1 cellular context compared by ENCODE assay signal in genomic region chr13:99051768-99052455, GRCh38.
TF ChIP-seq lines count a peak whose summit lies in the region.

No MANE protein-coding gene starts in this region.

TF ChIP-seq in IMR-90, 13 proteins besides CTCF, POLR2A, EP300 and RAD21:
- no peak for TF ChIP-seq BHLHE40 (IDR thresholded peaks at IDR 0.05; ENCODE audit: low read depth, low read length)
- no peak for TF ChIP-seq MAFK (IDR thresholded peaks at IDR 0.05; ENCODE audit: low read depth, low read length)
- TF ChIP-seq RCOR1 (IDR thresholded peaks at IDR 0.05; ENCODE audit: insufficient replicate concordance, low read length), result no peak
- no peak for TF ChIP-seq MAZ (IDR thresholded peaks at IDR 0.05; ENCODE audit: borderline replicate concordance, low read depth, low read length)
- no peak for TF ChIP-seq CHD1 (IDR thresholded peaks at IDR 0.05; ENCODE audit: low read depth, low read length)
- TF ChIP-seq MXI1 (IDR thresholded peaks at IDR 0.05; ENCODE audit: borderline replicate concordance, low read depth, low read length), result no peak
- no peak for TF ChIP-seq RFX5 (IDR thresholded peaks at IDR 0.05; ENCODE audit: low read depth, low read length)
- TF ChIP-seq USF2 (IDR thresholded peaks at IDR 0.05; ENCODE audit: low read depth, low read length), result no peak
- no peak for TF ChIP-seq FOS (IDR thresholded peaks at IDR 0.05; ENCODE audit: low read depth, low read length)
- no peak for TF ChIP-seq NFE2L2 (IDR thresholded peaks at IDR 0.05; ENCODE audit: low read depth, low read length)
- no peak for TF ChIP-seq SMC3 (IDR thresholded peaks at IDR 0.05; ENCODE audit: low read depth, low read length)
- TF ChIP-seq CEBPB (IDR thresholded peaks at IDR 0.05; ENCODE audit: low read depth, low read length), result no peak
- TF ChIP-seq ELK1 (IDR thresholded peaks at IDR 0.05; ENCODE audit: borderline replicate concordance, low read depth, low read length), result no peak
